Comparison of ENCODE assay signal across 8 cellular contexts in genomic region chr11:65779919-65780769, GRCh38. TPM values are rescaled to one million over a fixed set of nuclear protein-coding genes. Genes with fewer than 3 reads are reported as not detected.
DNase-seq lines count a peak whose midpoint lies in the region; ATAC-seq lines count a peak whose summit lies in the region.

No MANE protein-coding gene starts in this region.

- H4K91ac ChIP-seq in mesenchymal stem cell (ENCODE audit: low read length), result peak overlapping the region; percentile 94

- H2BK15ac ChIP-seq in mesenchymal stem cell (ENCODE audit: low read depth, poor library complexity, severe bottlenecking), result peak overlapping the region; percentile 85

- peak overlapping the region in 1 of 2 experiments; percentile 91 for H3K23ac ChIP-seq in mesenchymal stem cell (ENCODE audit: low read length in 2 of 2)

- no peak overlapping the region for H2BK5ac ChIP-seq in mesenchymal stem cell (ENCODE audit: low read depth, low read length, poor library complexity, severe bottlenecking)

- H3K27ac Mint-ChIP-seq in effector memory CD8-positive, alpha-beta T cell, result peak overlapping the region; percentile 74 to 85

- no peaks in the 10 kb centered on the region for H3K9me3 ChIP-seq in mesenchymal stem cell (ENCODE audit: control insufficient read depth, low read length)

- ATAC-seq in GM18517 (IDR thresholded peaks at IDR 0.05; ENCODE audit: unreplicated experiment) (peak; percentile 46), HG03135 (IDR thresholded peaks at IDR 0.05; ENCODE audit: unreplicated experiment) (peak; percentile 55)
- ATAC-seq in effector memory CD8-positive, alpha-beta T cell (replicated peaks), result peak; percentile 74

- H3K9ac ChIP-seq in mesenchymal stem cell (ENCODE audit: low read length), result peak overlapping the region; percentile 94

- H3K4ac ChIP-seq in mesenchymal stem cell (ENCODE audit: low read depth in 1 of 2, low read length in 2 of 2), result peak overlapping the region; percentile 46 to 91

- peaks cover 28 to 37% of the 10 kb centered on the region in 2 experiments for H3K36me3 ChIP-seq in mesenchymal stem cell (ENCODE audit: control insufficient read depth in 1 of 2, insufficient read depth in 2 of 2, low read depth in 1 of 2, low read length in 2 of 2)

- H3K36me3 Mint-ChIP-seq in effector memory CD8-positive, alpha-beta T cell (ENCODE audit: insufficient read depth), result peaks cover 21% of the 10 kb centered on the region

- no peaks in the 10 kb centered on the region for H3K9me3 Mint-ChIP-seq in effector memory CD8-positive, alpha-beta T cell

- H2AK5ac ChIP-seq in mesenchymal stem cell (ENCODE audit: low read length, severe bottlenecking), result peak overlapping the region; percentile 32

- H2BK120ac ChIP-seq in mesenchymal stem cell (ENCODE audit: low read depth, low read length), result peak overlapping the region; percentile 58

- H3K79me1 ChIP-seq in mesenchymal stem cell (replicated peaks; ENCODE audit: low read length, poor library complexity, severe bottlenecking), result peaks cover 39% of the 10 kb centered on the region

- peak overlapping the region; percentile 83 for H2AFZ ChIP-seq in mesenchymal stem cell (ENCODE audit: low read depth, low read length)

- peaks cover 14 to 15% of the 10 kb centered on the region in 2 donors for H3K4me1 Mint-ChIP-seq in effector memory CD8-positive, alpha-beta T cell (ENCODE audit: low read depth in 2 of 2)

- peak overlapping the region; percentile 96 for H3K18ac ChIP-seq in mesenchymal stem cell (ENCODE audit: low read depth in 1 of 2, low read length in 2 of 2)

- H3K4me1 ChIP-seq in mesenchymal stem cell (ENCODE audit: control insufficient read depth, insufficient read depth, low read depth, low read length), result peaks cover 30% of the 10 kb centered on the region

- peaks cover 2 to 22% of the 10 kb centered on the region in 2 experiments for H3K27me3 ChIP-seq in mesenchymal stem cell (ENCODE audit: control insufficient read depth in 1 of 2, insufficient read depth in 1 of 2, low read length in 2 of 2)

- H4K8ac ChIP-seq in mesenchymal stem cell (ENCODE audit: low read length), result peak overlapping the region; percentile 98

- H3K27ac ChIP-seq in mesenchymal stem cell (ENCODE audit: low read length, poor library complexity, severe bottlenecking), result no peak overlapping the region

- in situ Hi-C loops in ACHN (cut with HindIII; ENCODE audit: low pct_ligation_motif_present, low pct_unique_long_range_greater_than_20kb, low sequenced_read_pairs), result no loop called here

- peak overlapping the region; percentile 89 to 90 for H3K4me3 Mint-ChIP-seq in effector memory CD8-positive, alpha-beta T cell

- H2BK12ac ChIP-seq in mesenchymal stem cell (ENCODE audit: low read length in 2 of 2), result peak overlapping the region in 1 of 2 experiments; percentile 94

- H3K14ac ChIP-seq in mesenchymal stem cell (ENCODE audit: low read length in 2 of 2), result peak overlapping the region; percentile 65 to 89

- 9% methylated on average over 57 of the region's 76 CpGs for WGBS in mesenchymal stem cell

- peaks cover 0 to 6% of the 10 kb centered on the region in 2 donors for H3K27me3 Mint-ChIP-seq in effector memory CD8-positive, alpha-beta T cell

- DNase-seq in ACHN (peak; percentile 82), NCI-H748 treated with DMSO at 0.1 percent for 48 hours (lab: John Stamatoyannopoulos, UW) (peak; percentile 51), mesenchymal stem cell (peak; percentile 80)
- peak; percentile 33 to 40 for DNase-seq in activated CD8-positive, alpha-beta memory T cell treated with anti-CD3 and anti-CD28 coated beads for 4 hours (ENCODE audit: low read depth in 2 of 2)
- peak; percentile 77 to 81 (median 80) for DNase-seq in effector memory CD8-positive, alpha-beta T cell
- DNase-seq in stimulated activated CD8-positive, alpha-beta memory T cell treated with anti-CD3 and anti-CD28 coated beads, Interleukin-12 subunit alpha, Interleukin-12 subunit beta, amount 100 ng/mL, for 24 hours (ENCODE audit: extremely low read depth), result peak; percentile 37

- H3K4me3 ChIP-seq in mesenchymal stem cell (ENCODE audit: insufficient read depth in 1 of 2, low read depth in 1 of 2, low read length in 2 of 2), result peak overlapping the region; percentile 76 to 85

- H3K4me2 ChIP-seq in mesenchymal stem cell (ENCODE audit: low read length, poor library complexity, severe bottlenecking), result peak overlapping the region; percentile 75

RNA-seq across cellular contexts. Expression of gene AP5B1, which starts 0.6 kb away (rescaled TPM):
- polyA plus RNA-seq in mesenchymal stem cell (2013, experiment 1 of 2), result 4.9 TPM
- 5.2 TPM for polyA plus RNA-seq in mesenchymal stem cell (2013, experiment 2 of 2)

RNA-seq across cellular contexts. Expression of gene OVOL1, which starts 6.7 kb away (rescaled TPM):
- not detected for polyA plus RNA-seq in mesenchymal stem cell (2013, experiment 1 of 2)
- not detected for polyA plus RNA-seq in mesenchymal stem cell (2013, experiment 2 of 2)

RNA-seq across cellular contexts. Expression of gene SNX32, which starts 53.6 kb away (rescaled TPM):
- polyA plus RNA-seq in mesenchymal stem cell (2013, experiment 1 of 2), result 0.66 TPM
- polyA plus RNA-seq in mesenchymal stem cell (2013, experiment 2 of 2), result 0.48 TPM

RNA-seq across cellular contexts. Expression of gene RNASEH2C, which starts 59.5 kb away (rescaled TPM):
- 37.1 TPM for polyA plus RNA-seq in mesenchymal stem cell (2013, experiment 1 of 2)
- 38.5 TPM for polyA plus RNA-seq in mesenchymal stem cell (2013, experiment 2 of 2)
